Comparison of ENCODE assay signal across 1 cellular context in genomic region chr16:56931769-56932587, GRCh38.
TF ChIP-seq lines count a peak whose summit lies in the region.

A gene with protein sequence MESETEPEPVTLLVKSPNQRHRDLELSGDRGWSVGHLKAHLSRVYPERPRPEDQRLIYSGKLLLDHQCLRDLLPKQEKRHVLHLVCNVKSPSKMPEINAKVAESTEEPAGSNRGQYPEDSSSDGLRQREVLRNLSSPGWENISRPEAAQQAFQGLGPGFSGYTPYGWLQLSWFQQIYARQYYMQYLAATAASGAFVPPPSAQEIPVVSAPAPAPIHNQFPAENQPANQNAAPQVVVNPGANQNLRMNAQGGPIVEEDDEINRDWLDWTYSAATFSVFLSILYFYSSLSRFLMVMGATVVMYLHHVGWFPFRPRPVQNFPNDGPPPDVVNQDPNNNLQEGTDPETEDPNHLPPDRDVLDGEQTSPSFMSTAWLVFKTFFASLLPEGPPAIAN (plus strand): TSS chr16:56932142. CDS start chr16:56932245, 103 bp downstream.

TF ChIP-seq in HepG2, 621 proteins besides CTCF, POLR2A, EP300 and RAD21 (continued from another document and continues in another):
- TF ChIP-seq TEAD2 (CRISPR knock-in tag; IDR thresholded peaks at IDR 0.05): peak; percentile 23; the same call in 1 of the 2 replicates
- peak; percentile 87 for TF ChIP-seq MXD4 (CRISPR knock-in tag; IDR thresholded peaks at IDR 0.05)
- TF ChIP-seq ZNF660 (CRISPR knock-in tag; IDR thresholded peaks at IDR 0.05; ENCODE audit: borderline replicate concordance, low read depth): 0 out of 2 replicates have a peak, but pooled peaks have one; percentile 31
- TF ChIP-seq ZNF180 (CRISPR knock-in tag; IDR thresholded peaks at IDR 0.05; ENCODE audit: borderline replicate concordance, low read depth): no peak; the same call in 1 of the 2 replicates
- TF ChIP-seq MED1 (CRISPR knock-in tag; IDR thresholded peaks at IDR 0.05): peak; percentile 91
- TF ChIP-seq ZNF235 (CRISPR knock-in tag; IDR thresholded peaks at IDR 0.05; ENCODE audit: borderline replicate concordance): peak; percentile 94; the same call in 1 of the 2 replicates
- TF ChIP-seq ZNF263 (CRISPR knock-in tag; IDR thresholded peaks at IDR 0.05): no peak
- 0 out of 2 replicates have a peak, but pooled peaks have one; percentile 39 for TF ChIP-seq MED13 (CRISPR knock-in tag; IDR thresholded peaks at IDR 0.05)
- no peak; the same call in 1 of the 2 replicates for TF ChIP-seq HCFC1 (IDR thresholded peaks at IDR 0.05; ENCODE audit: low read depth, low read length)
- no peak; the same call in 1 of the 2 replicates for TF ChIP-seq ZNF598 (CRISPR knock-in tag; IDR thresholded peaks at IDR 0.05; ENCODE audit: borderline replicate concordance)
- no peak; the same call in 1 of the 2 replicates for TF ChIP-seq ZNF12 (CRISPR knock-in tag; IDR thresholded peaks at IDR 0.05)
- peak; percentile 0; the same call in 1 of the 2 replicates for TF ChIP-seq MYNN (CRISPR knock-in tag; IDR thresholded peaks at IDR 0.05; ENCODE audit: low read depth)
- TF ChIP-seq E2F2 (CRISPR knock-in tag; IDR thresholded peaks at IDR 0.05; ENCODE audit: borderline replicate concordance): no peak; the same call in 1 of the 2 replicates
- TF ChIP-seq ZNF792 (CRISPR knock-in tag; IDR thresholded peaks at IDR 0.05): peak; percentile 90; the same call in 1 of the 2 replicates
- TF ChIP-seq ISL2 (CRISPR knock-in tag; IDR thresholded peaks at IDR 0.05): 0 out of 2 replicates have a peak, but pooled peaks have one; percentile 25
- peak; percentile 88 for TF ChIP-seq ELF3 (CRISPR knock-in tag; IDR thresholded peaks at IDR 0.05)
- TF ChIP-seq ZNF782 (CRISPR knock-in tag; IDR thresholded peaks at IDR 0.05; ENCODE audit: borderline replicate concordance): peak; percentile 4; the same call in 1 of the 2 replicates
- peak; percentile 100 for TF ChIP-seq ZMYM4 (CRISPR knock-in tag; IDR thresholded peaks at IDR 0.05)
- TF ChIP-seq ZNF550 (CRISPR knock-in tag; IDR thresholded peaks at IDR 0.05; ENCODE audit: borderline replicate concordance): peak; percentile 85; the same call in 1 of the 2 replicates
- TF ChIP-seq ZFP62 (CRISPR knock-in tag; IDR thresholded peaks at IDR 0.05): no peak
- TF ChIP-seq NCOA2 (CRISPR knock-in tag; IDR thresholded peaks at IDR 0.05): peak; percentile 73
- peak; percentile 92 for TF ChIP-seq NAIF1 (CRISPR knock-in tag; IDR thresholded peaks at IDR 0.05; ENCODE audit: borderline replicate concordance)
- no peak for TF ChIP-seq U2AF1 (optimal IDR thresholded peaks at IDR 0.05; ENCODE audit: low read depth, low read length)
- no peak for TF ChIP-seq ZBTB1 (CRISPR knock-in tag; IDR thresholded peaks at IDR 0.05; ENCODE audit: borderline replicate concordance)
- TF ChIP-seq ZNF331 (CRISPR knock-in tag; IDR thresholded peaks at IDR 0.05): peak; percentile 72
- peak; percentile 92 for TF ChIP-seq HIVEP1 (CRISPR knock-in tag; IDR thresholded peaks at IDR 0.05)
- TF ChIP-seq HES4 (CRISPR knock-in tag; IDR thresholded peaks at IDR 0.05; ENCODE audit: borderline replicate concordance): 0 out of 2 replicates have a peak, but pooled peaks have one; percentile 57
- no peak; the same call in 1 of the 2 replicates for TF ChIP-seq GLI4 (CRISPR knock-in tag; IDR thresholded peaks at IDR 0.05; ENCODE audit: borderline replicate concordance)
- TF ChIP-seq ZBED4 (CRISPR knock-in tag; IDR thresholded peaks at IDR 0.05; ENCODE audit: borderline replicate concordance): no peak; the same call in 1 of the 2 replicates
- TF ChIP-seq NR3C1 (CRISPR knock-in tag; IDR thresholded peaks at IDR 0.05): no peak
- TF ChIP-seq ARHGAP35 (CRISPR knock-in tag; IDR thresholded peaks at IDR 0.05; ENCODE audit: borderline replicate concordance): peak; percentile 83; the same call in 1 of the 2 replicates
- no peak; the same call in 1 of the 2 replicates for TF ChIP-seq SMYD3 (CRISPR knock-in tag; IDR thresholded peaks at IDR 0.05)
- peak; percentile 71; the same call in 1 of the 2 replicates for TF ChIP-seq CC2D1A (CRISPR knock-in tag; IDR thresholded peaks at IDR 0.05)
- no peak; the same call in 1 of the 2 replicates for TF ChIP-seq SAFB2 (CRISPR knock-in tag; IDR thresholded peaks at IDR 0.05; ENCODE audit: borderline replicate concordance, low read depth)
- TF ChIP-seq DR1 (CRISPR knock-in tag; IDR thresholded peaks at IDR 0.05): peak; percentile 99
- peak; percentile 78 for TF ChIP-seq MEIS2 (CRISPR knock-in tag; IDR thresholded peaks at IDR 0.05)
- no peak for TF ChIP-seq SSRP1 (CRISPR knock-in tag; IDR thresholded peaks at IDR 0.05)
- TF ChIP-seq, protein P1, sequence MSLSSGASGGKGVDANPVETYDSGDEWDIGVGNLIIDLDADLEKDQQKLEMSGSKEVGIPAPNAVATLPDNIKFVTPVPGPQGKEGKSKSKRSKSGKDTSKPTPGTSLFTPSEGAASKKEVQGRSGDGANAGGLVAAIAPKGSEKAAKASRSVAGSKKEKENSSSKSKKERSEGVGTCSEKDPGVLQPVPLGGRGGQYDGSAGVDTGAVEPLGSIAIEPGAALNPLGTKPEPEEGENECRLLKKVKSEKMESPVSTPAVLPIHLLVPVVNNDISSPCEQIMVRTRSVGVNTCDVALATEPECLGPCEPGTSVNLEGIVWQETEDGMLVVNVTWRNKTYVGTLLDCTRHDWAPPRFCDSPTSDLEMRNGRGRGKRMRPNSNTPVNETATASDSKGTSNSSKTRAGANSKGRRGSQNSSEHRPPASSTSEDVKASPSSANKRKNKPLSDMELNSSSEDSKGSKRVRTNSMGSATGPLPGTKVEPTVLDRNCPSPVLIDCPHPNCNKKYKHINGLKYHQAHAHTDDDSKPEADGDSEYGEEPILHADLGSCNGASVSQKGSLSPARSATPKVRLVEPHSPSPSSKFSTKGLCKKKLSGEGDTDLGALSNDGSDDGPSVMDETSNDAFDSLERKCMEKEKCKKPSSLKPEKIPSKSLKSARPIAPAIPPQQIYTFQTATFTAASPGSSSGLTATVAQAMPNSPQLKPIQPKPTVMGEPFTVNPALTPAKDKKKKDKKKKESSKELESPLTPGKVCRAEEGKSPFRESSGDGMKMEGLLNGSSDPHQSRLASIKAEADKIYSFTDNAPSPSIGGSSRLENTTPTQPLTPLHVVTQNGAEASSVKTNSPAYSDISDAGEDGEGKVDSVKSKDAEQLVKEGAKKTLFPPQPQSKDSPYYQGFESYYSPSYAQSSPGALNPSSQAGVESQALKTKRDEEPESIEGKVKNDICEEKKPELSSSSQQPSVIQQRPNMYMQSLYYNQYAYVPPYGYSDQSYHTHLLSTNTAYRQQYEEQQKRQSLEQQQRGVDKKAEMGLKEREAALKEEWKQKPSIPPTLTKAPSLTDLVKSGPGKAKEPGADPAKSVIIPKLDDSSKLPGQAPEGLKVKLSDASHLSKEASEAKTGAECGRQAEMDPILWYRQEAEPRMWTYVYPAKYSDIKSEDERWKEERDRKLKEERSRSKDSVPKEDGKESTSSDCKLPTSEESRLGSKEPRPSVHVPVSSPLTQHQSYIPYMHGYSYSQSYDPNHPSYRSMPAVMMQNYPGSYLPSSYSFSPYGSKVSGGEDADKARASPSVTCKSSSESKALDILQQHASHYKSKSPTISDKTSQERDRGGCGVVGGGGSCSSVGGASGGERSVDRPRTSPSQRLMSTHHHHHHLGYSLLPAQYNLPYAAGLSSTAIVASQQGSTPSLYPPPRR (CRISPR knock-in tag; IDR thresholded peaks at IDR 0.05; ENCODE audit: borderline replicate concordance): peak; percentile 78
- TF ChIP-seq FOXA3 (CRISPR knock-in tag; IDR thresholded peaks at IDR 0.05): peak; percentile 74
- TF ChIP-seq HNF4G (IDR thresholded peaks at IDR 0.05; ENCODE audit: borderline replicate concordance, low read depth, low read length): no peak; the same call in 1 of the 2 replicates
- peak; percentile 63; the same call in 1 of the 2 replicates for TF ChIP-seq HNF4G (CRISPR knock-in tag; IDR thresholded peaks at IDR 0.05; ENCODE audit: borderline replicate concordance, low read depth)
- no peak for TF ChIP-seq GRHL1 (CRISPR knock-in tag; conservative IDR thresholded peaks at IDR 0.05)
- TF ChIP-seq ZNF878 (CRISPR knock-in tag; IDR thresholded peaks at IDR 0.05): peak; percentile 86; the same call in 1 of the 2 replicates
- TF ChIP-seq, protein P2, sequence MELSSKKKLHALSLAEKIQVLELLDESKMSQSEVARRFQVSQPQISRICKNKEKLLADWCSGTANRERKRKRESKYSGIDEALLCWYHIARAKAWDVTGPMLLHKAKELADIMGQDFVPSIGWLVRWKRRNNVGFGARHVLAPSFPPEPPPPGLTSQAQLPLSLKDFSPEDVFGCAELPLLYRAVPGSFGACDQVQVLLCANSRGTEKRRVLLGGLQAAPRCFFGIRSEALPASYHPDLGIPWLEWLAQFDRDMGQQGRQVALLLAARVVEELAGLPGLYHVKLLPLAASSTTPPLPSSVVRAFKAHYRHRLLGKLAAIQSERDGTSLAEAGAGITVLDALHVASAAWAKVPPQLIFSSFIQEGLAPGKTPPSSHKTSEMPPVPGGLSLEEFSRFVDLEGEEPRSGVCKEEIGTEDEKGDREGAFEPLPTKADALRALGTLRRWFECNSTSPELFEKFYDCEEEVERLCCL (CRISPR knock-in tag; IDR thresholded peaks at IDR 0.05; ENCODE audit: borderline replicate concordance): peak; percentile 87; the same call in 1 of the 2 replicates
- no peak for TF ChIP-seq ZSCAN20 (CRISPR knock-in tag; IDR thresholded peaks at IDR 0.05; ENCODE audit: borderline replicate concordance)
- TF ChIP-seq GABPA (IDR thresholded peaks at IDR 0.05; ENCODE audit: low read depth, low read length): no peak
- peak; percentile 58 for TF ChIP-seq GABPA (CRISPR knock-in tag; IDR thresholded peaks at IDR 0.05; ENCODE audit: low read depth)
- TF ChIP-seq, protein P3, sequence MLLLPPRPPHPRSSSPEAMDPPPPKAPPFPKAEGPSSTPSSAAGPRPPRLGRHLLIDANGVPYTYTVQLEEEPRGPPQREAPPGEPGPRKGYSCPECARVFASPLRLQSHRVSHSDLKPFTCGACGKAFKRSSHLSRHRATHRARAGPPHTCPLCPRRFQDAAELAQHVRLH (CRISPR knock-in tag; IDR thresholded peaks at IDR 0.05; ENCODE audit: borderline replicate concordance, low read depth): peak; percentile 84
- TF ChIP-seq KDM4B (CRISPR knock-in tag; IDR thresholded peaks at IDR 0.05): peak; percentile 92
- TF ChIP-seq GMEB1 (CRISPR knock-in tag; IDR thresholded peaks at IDR 0.05; ENCODE audit: borderline replicate concordance): peak; percentile 93
- no peak for TF ChIP-seq ZKSCAN8 (CRISPR knock-in tag; IDR thresholded peaks at IDR 0.05; ENCODE audit: borderline replicate concordance)
- TF ChIP-seq KDM1A (CRISPR knock-in tag; IDR thresholded peaks at IDR 0.05): no peak
- peak; percentile 88 for TF ChIP-seq GABPB1 (CRISPR knock-in tag; IDR thresholded peaks at IDR 0.05)
